ENCODE assay signal across 25 cellular contexts in genomic region chr3:126418661-126419131, GRCh38. TPM values are rescaled to one million over a fixed set of nuclear protein-coding genes. Genes with fewer than 3 reads are reported as not detected.
"Had no signal": no experiment of that assay in that cellular context is flagged by ENCODE, and none has a peak within 500 bp of the region (broad histone marks: within the 10 kb centered on the region; RNA-seq: fewer than 3 reads in every experiment).

No MANE protein-coding gene starts in this region.

- H3K9me3 Mint-ChIP-seq: activated naive CD4-positive, alpha-beta T cell treated with anti-CD3 and anti-CD28 coated beads, Interleukin-2, amount 50 U/mL, for 24 hours; natural killer cell treated with Interleukin-12 subunit alpha and Interleukin-12 subunit beta and Interleukin-15 and Interleukin-18, amount 100 ng/mL, for 72 hours had no signal

- H3K36me3 Mint-ChIP-seq: activated naive CD4-positive, alpha-beta T cell treated with anti-CD3 and anti-CD28 coated beads, Interleukin-2, amount 50 U/mL, for 24 hours; natural killer cell treated with Interleukin-12 subunit alpha and Interleukin-12 subunit beta and Interleukin-15 and Interleukin-18, amount 100 ng/mL, for 72 hours had no signal

- H3K27ac ChIP-seq: body of pancreas, cardiac muscle cell, left ventricle myocardium inferior, neutrophil, parathyroid adenoma, right lobe of liver, thoracic aorta, upper lobe of left lung had no signal

- H3K27ac Mint-ChIP-seq: activated naive CD4-positive, alpha-beta T cell treated with anti-CD3 and anti-CD28 coated beads, Interleukin-2, amount 50 U/mL, for 24 hours; natural killer cell treated with Interleukin-12 subunit alpha and Interleukin-12 subunit beta and Interleukin-15 and Interleukin-18, amount 100 ng/mL, for 72 hours had no signal

- DNase-seq: activated CD4-positive, alpha-beta T cell treated with anti-CD3 and anti-CD28 coated beads for 1 hour; activated CD4-positive, alpha-beta T cell treated with anti-CD3 and anti-CD28 coated beads, Interleukin-2, amount 50 U/mL, for 1 hour; activated gamma-delta T cell; anterior cingulate cortex; body of pancreas; dermis blood vessel endothelial cell; effector memory CD4-positive, alpha-beta T cell; foreskin melanocyte; hippocampal formation; kidney glomerular epithelial cell; left ventricle myocardium inferior; stimulated activated CD4-positive, alpha-beta T cell treated with anti-CD3 and anti-CD28 coated beads, Interleukin-4, amount 100 ng/mL, for 1 hour; stimulated activated naive CD4-positive, alpha-beta T cell; T-helper 9 cell had no signal

- H2AFZ ChIP-seq: parathyroid adenoma had no signal

- H3K4me3 Mint-ChIP-seq: activated naive CD4-positive, alpha-beta T cell treated with anti-CD3 and anti-CD28 coated beads, Interleukin-2, amount 50 U/mL, for 24 hours; natural killer cell treated with Interleukin-12 subunit alpha and Interleukin-12 subunit beta and Interleukin-15 and Interleukin-18, amount 100 ng/mL, for 72 hours had no signal

- H3K27me3 ChIP-seq: body of pancreas, cardiac muscle cell, right lobe of liver had no signal

- H3K4me1 ChIP-seq: parathyroid adenoma, right lobe of liver, upper lobe of left lung had no signal

- H3K4me1 Mint-ChIP-seq: activated naive CD4-positive, alpha-beta T cell treated with anti-CD3 and anti-CD28 coated beads, Interleukin-2, amount 50 U/mL, for 24 hours had no signal

- H3K9ac ChIP-seq: parathyroid adenoma had no signal

- H3K36me3 ChIP-seq: cardiac muscle cell, left ventricle myocardium inferior, neutrophil, right lobe of liver, thoracic aorta, upper lobe of left lung had no signal

- H3K4me3 ChIP-seq: body of pancreas, cardiac muscle cell, left ventricle myocardium inferior, right lobe of liver, thoracic aorta, upper lobe of left lung had no signal

- ATAC-seq: body of pancreas; esophagus mucosa; natural killer cell treated with Interleukin-12 subunit alpha and Interleukin-12 subunit beta and Interleukin-15 and Interleukin-18, amount 100 ng/mL, for 72 hours; right lobe of liver had no signal

- H3K79me2 ChIP-seq: parathyroid adenoma had no signal

- H3K9me3 ChIP-seq: body of pancreas, left ventricle myocardium inferior, neutrophil, right lobe of liver, thoracic aorta, upper lobe of left lung had no signal

RNA-seq across cellular contexts. Expression of gene CFAP100, which starts 24.0 kb away (rescaled TPM):
- total RNA-seq: body of pancreas; cardiac muscle cell; dermis blood vessel endothelial cell; endothelial cell of umbilical vein; esophagus mucosa; left ventricle myocardium inferior; natural killer cell treated with Interleukin-12 subunit alpha and Interleukin-12 subunit beta and Interleukin-15 and Interleukin-18, amount 100 ng/mL, for 72 hours; right lobe of liver; T-helper 1 cell treated with Interleukin-12 subunit alpha and Interleukin-12 subunit beta and Interleukin-4 antibody, amounts not matched to agents 30 ng/mL and 1 ng/mL, for 36 hours; thoracic aorta had no signal
- polyA plus RNA-seq: cardiac muscle cell, endothelial cell of umbilical vein had no signal
